8 cellular contexts compared by ENCODE assay signal in the genomic region with DNA sequence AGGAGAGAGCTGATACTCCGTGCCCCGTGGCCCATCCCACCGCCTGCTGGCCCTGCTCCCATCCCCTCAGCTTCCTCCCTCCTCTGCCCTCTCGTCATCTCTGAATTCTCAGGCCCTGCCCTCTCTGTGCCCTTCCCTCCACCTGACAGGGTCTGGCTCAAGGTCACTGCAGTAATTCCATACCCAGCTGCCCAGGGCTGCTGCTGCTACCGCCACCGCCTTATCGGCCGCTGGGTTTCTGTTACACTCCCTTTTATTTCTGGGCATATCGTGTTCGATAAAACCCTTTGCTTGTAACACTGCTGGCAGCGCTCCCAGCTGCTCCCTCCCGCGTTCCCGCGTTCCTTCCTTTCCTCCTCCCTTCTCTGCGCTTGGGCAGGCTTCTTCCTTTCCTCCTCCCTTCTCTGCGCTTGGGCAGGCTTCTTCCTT. TPM values are rescaled to one million over a fixed set of nuclear protein-coding genes. Genes with fewer than 3 reads are reported as not detected.
DNase-seq lines count a peak whose midpoint lies in the region; ATAC-seq and TF ChIP-seq lines count a peak whose summit lies in the region.

No MANE protein-coding gene starts in this region.

- H3K27ac Mint-ChIP-seq in mesothelial cell of epicardium = peak overlapping the region; percentile 96

- no peak for TF ChIP-seq CTCF in AG10803 (conservative IDR thresholded peaks at IDR 0.05; ENCODE audit: low read length)
- TF ChIP-seq CTCF in coronary artery (IDR thresholded peaks at IDR 0.05) = no peak
- no peak for TF ChIP-seq CTCF in mesothelial cell of epicardium (IDR thresholded peaks at IDR 0.05; ENCODE audit: unreplicated experiment)

- H3K4me3 Mint-ChIP-seq in mesothelial cell of epicardium = peak overlapping the region; percentile 79

- H3K36me3 Mint-ChIP-seq in mesothelial cell of epicardium = peaks cover 5% of the 10 kb centered on the region

- no peak overlapping the region for H3K4me3 ChIP-seq in AG10803 (ENCODE audit: low read length)
- peak overlapping the region; percentile 43 for H3K4me3 ChIP-seq in coronary artery

- peak; percentile 31 for DNase-seq in AG10803 (ENCODE audit: low read depth)
- peak; percentile 51 for DNase-seq in NCI-H146 (lab: John Stamatoyannopoulos, UW)
- no peak for DNase-seq in coronary artery (ENCODE audit: low spot score)
- DNase-seq in mesothelial cell of epicardium (ENCODE audit: low spot score in 2 of 2, unreplicated experiment in 2 of 2) = peak in 1 of 2 experiments; percentile 67
- DNase-seq in RPMI8226 = no peak

- H3K27me3 Mint-ChIP-seq in mesothelial cell of epicardium (ENCODE audit: low read depth) = peaks cover 7% of the 10 kb centered on the region

- ATAC-seq in GM19023 (IDR thresholded peaks at IDR 0.05; ENCODE audit: unreplicated experiment) (no peak), HG02610 (IDR thresholded peaks at IDR 0.05; ENCODE audit: unreplicated experiment) (no peak), GM21737 (IDR thresholded peaks at IDR 0.05; ENCODE audit: unreplicated experiment) (no peak)

- no peak overlapping the region for H3K27ac ChIP-seq in coronary artery

- H3K4me1 Mint-ChIP-seq in mesothelial cell of epicardium = peaks cover 43% of the 10 kb centered on the region

- H3K9me3 Mint-ChIP-seq in mesothelial cell of epicardium = no peaks in the 10 kb centered on the region

RNA-seq across cellular contexts. Expression of gene EPN3, which starts 1.2 kb away (rescaled TPM):
- total RNA-seq in mesothelial cell of epicardium = 14.2 to 15.1 TPM (median 14.7 TPM) in 3 replicates

RNA-seq across cellular contexts. Expression of gene SPATA20, which starts 13.2 kb away (rescaled TPM):
- 71.3 to 71.7 TPM (median 71.4 TPM) in 3 replicates for total RNA-seq in mesothelial cell of epicardium

RNA-seq across cellular contexts. Expression of gene MYCBPAP, which starts 25.5 kb away (rescaled TPM):
- total RNA-seq in mesothelial cell of epicardium = 5.1 to 6.5 TPM (median 6.1 TPM) in 3 replicates

RNA-seq across cellular contexts. Expression of gene CACNA1G, which starts 26.8 kb away (rescaled TPM):
- 26.1 to 29.0 TPM (median 26.9 TPM) in 3 replicates for total RNA-seq in mesothelial cell of epicardium

RNA-seq across cellular contexts. Expression of gene RSAD1, which starts 55.1 kb away (rescaled TPM):
- 40.1 to 40.8 TPM (median 40.7 TPM) in 3 replicates for total RNA-seq in mesothelial cell of epicardium

Comparison
In these comparisons a context has a peak if more than half of its experiments do, and no peak if none do; other contexts are left out.
1. DNase-seq: peak in AG10803 (single experiment) and NCI-H146 (single experiment); none in coronary artery (single experiment) and RPMI8226 (single experiment).